28 cellular contexts compared by ENCODE assay signal in genomic region chrX:51737062-51737461, GRCh38. TPM values are rescaled to one million over a fixed set of nuclear protein-coding genes. Genes with fewer than 3 reads are reported as not detected.
"Had no signal": no experiment of that assay in that cellular context is flagged by ENCODE, and none has a peak within 500 bp of the region (broad histone marks: within the 10 kb centered on the region; RNA-seq: fewer than 3 reads in every experiment).

No MANE protein-coding gene starts in this region.

- H3K27ac Mint-ChIP-seq: activated CD4-positive, alpha-beta T cell treated with anti-CD3 and anti-CD28 coated beads, Interleukin-2, amount 10 ng/mL, durations not matched to agents 24 days and 14 days; activated naive CD8-positive, alpha-beta T cell; activated T-cell treated with anti-CD3 and anti-CD28 coated beads, Interleukin-2, amount 50 U/mL, for 72 hours; nephron progenitor cell; WTC11 had no signal

- H3K4me1 Mint-ChIP-seq: activated CD4-positive, alpha-beta T cell treated with anti-CD3 and anti-CD28 coated beads, Interleukin-2, amount 10 ng/mL, durations not matched to agents 24 days and 14 days; nephron progenitor cell had no signal

- H3K4me3 Mint-ChIP-seq: activated CD4-positive, alpha-beta T cell treated with anti-CD3 and anti-CD28 coated beads, Interleukin-2, amount 10 ng/mL, durations not matched to agents 24 days and 14 days; activated naive CD8-positive, alpha-beta T cell; activated T-cell treated with anti-CD3 and anti-CD28 coated beads, Interleukin-2, amount 50 U/mL, for 72 hours; nephron progenitor cell; WTC11 had no signal

- FAIRE-seq: endometrium, kidney had no signal

- H3K27me3 ChIP-seq: body of pancreas, colonic mucosa, tibial artery, uterus had no signal

- ATAC-seq: activated T-cell treated with anti-CD3 and anti-CD28 coated beads, Interleukin-2, amount 50 U/mL, for 72 hours; body of pancreas; esophagus mucosa; left ventricle myocardium superior; right cardiac atrium; WTC11 had no signal

- H3K4me3 ChIP-seq: body of pancreas, colonic mucosa, prostate gland, skin epidermis, tibial artery, uterus had no signal

- H3K4me1 ChIP-seq: body of pancreas, colonic mucosa, prostate gland, tibial artery, uterus had no signal

- H3K36me3 ChIP-seq: colonic mucosa, prostate gland, tibial artery, uterus had no signal

- DNase-seq: activated CD4-positive, alpha-beta T cell treated with anti-CD3 and anti-CD28 coated beads, Interleukin-2, amount 10 ng/mL, durations not matched to agents 24 days and 14 days; activated CD8-positive, alpha-beta memory T cell treated with anti-CD3 and anti-CD28 coated beads, Interleukin-2, amount 50 U/mL, for 48 hours; activated gamma-delta T cell treated with Interleukin-2 at 50 U/mL for 16 hours; activated T-cell treated with anti-CD3 and anti-CD28 coated beads, Interleukin-2, amount 50 U/mL, for 72 hours; amniotic stem cell; body of pancreas; central memory CD4-positive, alpha-beta T cell; colonic mucosa; hippocampal formation; kidney; left ventricle myocardium superior; mesendoderm; nephron progenitor cell; occipital lobe; right cardiac atrium; stimulated activated CD4-positive, alpha-beta T cell treated with anti-CD3 and anti-CD28 coated beads, Interleukin-15, amount 100 ng/mL, for 24 hours; stimulated activated CD4-positive, alpha-beta T cell treated with anti-CD3 and anti-CD28 coated beads, Interleukin-4, amount 100 ng/mL, for 1 hour; stimulated activated naive CD4-positive, alpha-beta T cell; tibial artery; uterus had no signal

- H3K9me3 Mint-ChIP-seq: activated CD4-positive, alpha-beta T cell treated with anti-CD3 and anti-CD28 coated beads, Interleukin-2, amount 10 ng/mL, durations not matched to agents 24 days and 14 days; activated T-cell treated with anti-CD3 and anti-CD28 coated beads, Interleukin-2, amount 50 U/mL, for 72 hours; WTC11 had no signal

- H3K9me3 ChIP-seq: body of pancreas, colonic mucosa, prostate gland, tibial artery, uterus had no signal

- H3K27ac ChIP-seq: body of pancreas, colonic mucosa, prostate gland, skin epidermis, tibial artery, uterus had no signal

- H3K36me3 Mint-ChIP-seq: activated naive CD8-positive, alpha-beta T cell; WTC11 had no signal

RNA-seq across cellular contexts. Expression of gene CENPVL1, which starts 26.8 kb away (rescaled TPM):
- total RNA-seq: activated CD4-positive, alpha-beta T cell treated with anti-CD3 and anti-CD28 coated beads, Interleukin-2, amount 10 ng/mL, durations not matched to agents 24 days and 14 days; activated T-cell treated with anti-CD3 and anti-CD28 coated beads, Interleukin-2, amount 50 U/mL, for 72 hours; body of pancreas; colonic mucosa; esophagus mucosa; glomerular endothelial cell; kidney; left ventricle myocardium superior; right cardiac atrium; subcutaneous adipose tissue; uterus had no signal
- polyA plus RNA-seq: right cardiac atrium had no signal

RNA-seq across cellular contexts. Expression of gene CENPVL2, which starts 54.4 kb away (rescaled TPM):
- total RNA-seq: activated CD4-positive, alpha-beta T cell treated with anti-CD3 and anti-CD28 coated beads, Interleukin-2, amount 10 ng/mL, durations not matched to agents 24 days and 14 days; activated T-cell treated with anti-CD3 and anti-CD28 coated beads, Interleukin-2, amount 50 U/mL, for 72 hours; body of pancreas; colonic mucosa; esophagus mucosa; glomerular endothelial cell; kidney; left ventricle myocardium superior; right cardiac atrium; subcutaneous adipose tissue; uterus had no signal
- polyA plus RNA-seq: right cardiac atrium had no signal
